ENCODE assay signal across 26 cellular contexts in genomic region chr12:59911516-59911915, GRCh38.
DNase-seq lines count a peak whose midpoint lies in the region; ATAC-seq, FAIRE-seq and TF ChIP-seq lines count a peak whose summit lies in the region.
"Had no signal": no experiment of that assay in that cellular context is flagged by ENCODE, and none has a peak within 500 bp of the region (broad histone marks: within the 10 kb centered on the region; RNA-seq: fewer than 3 reads in every experiment).

No MANE protein-coding gene starts in this region.

- peak in 3 of 4 donors; percentile 24 to 51 (median 49) for ATAC-seq in pancreas
- ATAC-seq: Panc1 had no signal

- peaks cover 10% of the 10 kb centered on the region for H3K4me1 ChIP-seq in PC-9 (replicated peaks; ENCODE audit: insufficient read depth)
- H3K4me1 ChIP-seq in pancreas: no peaks in the 10 kb centered on the region
- no peaks in the 10 kb centered on the region for H3K4me1 ChIP-seq in colonic mucosa
- H3K4me1 ChIP-seq: BLaER1 treated with 17β-estradiol and CSF1 and Interleukin-3, amounts not matched to agents 10 nM and 100 nM had no signal

- TF ChIP-seq CTCF in Calu3 (IDR thresholded peaks at IDR 0.05; ENCODE audit: unreplicated experiment): no peak
- TF ChIP-seq CTCF in PC-9 (conservative IDR thresholded peaks at IDR 0.05): no peak
- no peak for TF ChIP-seq CTCF in pancreas (IDR thresholded peaks at IDR 0.05)
- no peak for TF ChIP-seq CTCF in colonic mucosa (IDR thresholded peaks at IDR 0.05)

- CTCF ChIA-PET in Calu3 (lab: Charles Lee): interaction anchor here (0.6 to 1.5 kb wide), 5 partner anchors 17 to 264 kb away, joined by 3 to 4 read pairs (median 4); no protein-coding TSS in a partner anchor
- CTCF ChIA-PET in PC-9 (lab: Charles Lee): interaction anchor here (0.5 kb wide), 1 partner anchor 15 kb away, joined by 4 read pairs; no protein-coding TSS in a partner anchor

- no peaks in the 10 kb centered on the region for H3K79me2 ChIP-seq in PC-9 (ENCODE audit: low read depth)

- H3F3A ChIP-seq in PC-9 (ENCODE audit: insufficient read depth, low read depth): no peaks in the 10 kb centered on the region

- H3K27me3 ChIP-seq in PC-9 (ENCODE audit: insufficient read depth, low read depth) (no peaks in the 10 kb centered on the region), pancreas (no peaks in the 10 kb centered on the region), colonic mucosa (no peaks in the 10 kb centered on the region)
- H3K27me3 ChIP-seq: BLaER1 treated with 17β-estradiol and CSF1 and Interleukin-3, amounts not matched to agents 10 nM and 100 nM had no signal

- H3K27me3 Mint-ChIP-seq in Calu3 (ENCODE audit: unreplicated experiment): no peaks in the 10 kb centered on the region
- H3K27me3 Mint-ChIP-seq: CD4-positive, alpha-beta T cell had no signal

- 0 out of 2 replicates have a peak overlapping the region, but pooled peaks have one; percentile 20 for H3K27ac ChIP-seq in PC-9
- H3K27ac ChIP-seq in pancreas: no peak overlapping the region
- no peak overlapping the region for H3K27ac ChIP-seq in colonic mucosa
- H3K27ac ChIP-seq: BLaER1 treated with 17β-estradiol and CSF1 and Interleukin-3, amounts not matched to agents 10 nM and 100 nM; HL-60; RWPE1 had no signal

- BruUV-seq in Calu3 (replicated peaks; lab: Mats Ljungman, UMichigan) (no TSS peak), PC-9 (replicated peaks; lab: Mats Ljungman, UMichigan) (no TSS peak)

- intact Hi-C loops in Calu3 (cut with micrococcal nuclease; ENCODE audit: unreplicated experiment) (loop anchor here (2.0 to 10.0 kb wide), 3 partner anchors 29 to 583 kb away; no protein-coding TSS in a partner anchor), PC-9 (cut with micrococcal nuclease; ENCODE audit: unreplicated experiment) (no loop called here), pancreas (cut with DNase I) (no loop called here), colonic mucosa (cut with DNase I) (no loop called here)

- H3K4me3 Mint-ChIP-seq in Calu3 (ENCODE audit: low read depth, unreplicated experiment): peak overlapping the region; percentile 47
- H3K4me3 Mint-ChIP-seq: CD4-positive, alpha-beta T cell had no signal

- no peaks in the 10 kb centered on the region for H3K9me2 ChIP-seq in PC-9 (ENCODE audit: insufficient read depth)

- no peaks in the 10 kb centered on the region for H3K9me3 Mint-ChIP-seq in Calu3 (ENCODE audit: low read depth, unreplicated experiment)
- H3K9me3 Mint-ChIP-seq: CD4-positive, alpha-beta T cell had no signal

- no peak overlapping the region for H3K9ac ChIP-seq in colonic mucosa (ENCODE audit: low read depth in 2 of 2, low read length in 2 of 2)
- H3K9ac ChIP-seq: BLaER1 treated with 17β-estradiol and CSF1 and Interleukin-3, amounts not matched to agents 10 nM and 100 nM had no signal

- no peak overlapping the region for H3K4me3 ChIP-seq in PC-9
- no peak overlapping the region for H3K4me3 ChIP-seq in pancreas
- no peak overlapping the region for H3K4me3 ChIP-seq in colonic mucosa
- H3K4me3 ChIP-seq: BLaER1 treated with 17β-estradiol and CSF1 and Interleukin-3, amounts not matched to agents 10 nM and 100 nM had no signal

- POLR2A ChIA-PET in PC-9 (lab: Charles Lee; ENCODE audit: unreplicated experiment): no interaction called here

- peaks cover 34% of the 10 kb centered on the region for H3K4me1 Mint-ChIP-seq in Calu3 (ENCODE audit: low read depth, unreplicated experiment)

- 71 to 79% methylated on average over 3 of the region's 3 CpGs for WGBS in pancreas, 2 donors

- FAIRE-seq in pancreas (lab: Jason Lieb, UNC) (no peak), H54 (lab: Jason Lieb, UNC) (no peak)
- FAIRE-seq: A204.1 had no signal

- H3K4me2 ChIP-seq in PC-9: peak overlapping the region; percentile 43; the same call in 1 of the 2 replicates
- H3K4me2 ChIP-seq: BLaER1 treated with 17β-estradiol and CSF1 and Interleukin-3, amounts not matched to agents 10 nM and 100 nM had no signal

- H3K9me3 ChIP-seq in PC-9 (ENCODE audit: insufficient read depth, low read depth): no peaks in the 10 kb centered on the region
- H3K9me3 ChIP-seq in pancreas: no peaks in the 10 kb centered on the region
- H3K9me3 ChIP-seq in colonic mucosa: no peaks in the 10 kb centered on the region
- H3K9me3 ChIP-seq: BLaER1 treated with 17β-estradiol and CSF1 and Interleukin-3, amounts not matched to agents 10 nM and 100 nM had no signal

- H3K36me3 ChIP-seq in PC-9 (ENCODE audit: low read depth) (no peaks in the 10 kb centered on the region), pancreas (no peaks in the 10 kb centered on the region), colonic mucosa (no peaks in the 10 kb centered on the region)
- H3K36me3 ChIP-seq: BLaER1 treated with 17β-estradiol and CSF1 and Interleukin-3, amounts not matched to agents 10 nM and 100 nM had no signal

- peak; percentile 58 for DNase-seq in Calu3
- DNase-seq in HT1080 (ENCODE audit: low read depth): peak; percentile 5
- peak in 1 of 2 experiments; percentile 75 for DNase-seq in PC-9
- DNase-seq in pancreas: no peak
- no peak for DNase-seq in H54 (ENCODE audit: insufficient read length, low spot score)
- no peak for DNase-seq in H4 (ENCODE audit: low spot score)
- no peak for DNase-seq in iPS-NIHi11 (ENCODE audit: low spot score)
- no peak for DNase-seq in colonic mucosa
- DNase-seq: AML-193; CD4-positive, alpha-beta T cell; DMS53; GOT3; KG1; NCI-H1048; NCI-H1417 treated with DMSO at 0.1 percent for 48 hours; NCI-H187; NCI-H2081 treated with DMSO at 0.1 percent for 48 hours; NCI-H2171 treated with DMSO at 0.1 percent for 48 hours; NCI-H524; NCI-H774; SHP77 had no signal

- no peaks in the 10 kb centered on the region for H3K36me3 Mint-ChIP-seq in Calu3 (ENCODE audit: insufficient read depth, unreplicated experiment)

- peak overlapping the region; percentile 80 for H3K27ac Mint-ChIP-seq in Calu3 (ENCODE audit: unreplicated experiment)
- H3K27ac Mint-ChIP-seq: CD4-positive, alpha-beta T cell had no signal

- no peaks in the 10 kb centered on the region for H4K20me1 ChIP-seq in PC-9 (ENCODE audit: insufficient read depth)
- H4K20me1 ChIP-seq: BLaER1 treated with 17β-estradiol and CSF1 and Interleukin-3, amounts not matched to agents 10 nM and 100 nM had no signal

- no peak for TF ChIP-seq POLR2A in H54 (IDR thresholded peaks at IDR 0.05; ENCODE audit: low read depth, low read length)

- peak overlapping the region; percentile 41; the same call in 1 of the 2 replicates for H2AFZ ChIP-seq in PC-9

Comparison
In these comparisons a context has a peak if more than half of its experiments do, and no peak if none do; other contexts are left out.
1. DNase-seq: peak in Calu3 (single experiment) and HT1080 (single experiment); none in pancreas (0 of 6), H54 (single experiment), H4 (single experiment), iPS-NIHi11 (single experiment) and colonic mucosa (single experiment).